23 cellular contexts compared by ENCODE assay signal in the genomic region with DNA sequence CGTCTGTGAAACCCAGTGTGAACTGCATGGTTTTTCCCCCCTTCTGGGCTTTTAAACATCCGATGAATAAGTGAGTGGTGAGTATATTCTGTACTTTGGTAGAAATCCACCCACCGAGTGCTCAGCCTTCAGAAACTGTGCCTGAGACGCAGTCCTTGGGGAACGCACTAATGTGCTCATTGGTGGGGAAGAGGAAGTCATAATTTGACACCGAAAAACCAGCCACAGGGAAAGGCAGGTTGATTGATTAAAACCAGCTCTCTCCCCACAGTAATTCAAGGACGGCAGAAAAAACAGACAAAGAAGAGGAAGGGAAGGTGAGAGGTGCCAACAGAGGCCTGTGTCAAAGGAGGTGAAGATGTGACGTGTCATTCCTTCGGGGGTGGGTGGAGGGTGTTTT. TPM values are rescaled to one million over a fixed set of nuclear protein-coding genes. Genes with fewer than 3 reads are reported as not detected.
DNase-seq lines count a peak whose midpoint lies in the region; ATAC-seq and TF ChIP-seq lines count a peak whose summit lies in the region.
"Had no signal": no experiment of that assay in that cellular context is flagged by ENCODE, and none has a peak within 500 bp of the region (broad histone marks: within the 10 kb centered on the region; RNA-seq: fewer than 3 reads in every experiment).

No MANE protein-coding gene starts in this region.

- H3K27ac ChIP-seq in cingulate gyrus (ENCODE audit: low read depth, low read length) (peak overlapping the region; percentile 32), gastroesophageal sphincter (no peak overlapping the region)

- no peak overlapping the region for H3K4me3 ChIP-seq in gastroesophageal sphincter
- H3K4me3 ChIP-seq: MG63 had no signal

- H3K4me1 ChIP-seq in gastroesophageal sphincter, result no peaks in the 10 kb centered on the region

- H3K4me1 Mint-ChIP-seq in stimulated activated naive CD8-positive, alpha-beta T cell treated with anti-CD3 and anti-CD28 coated beads, Interleukin-15, Interleukin-2, amounts not matched to agents 100 ng/mL and 50 ng/mL, for 24 hours (ENCODE audit: low read depth), result no peaks in the 10 kb centered on the region
- peaks cover 89% of the 10 kb centered on the region for H3K4me1 Mint-ChIP-seq in nephron progenitor cell
- no peaks in the 10 kb centered on the region for H3K4me1 Mint-ChIP-seq in immature natural killer cell
- H3K4me1 Mint-ChIP-seq in T-cell, result no peaks in the 10 kb centered on the region
- H3K4me1 Mint-ChIP-seq: CD14-positive monocyte had no signal

- WGBS in gastroesophageal sphincter (ENCODE audit: low coverage in 1 of 2), 2 donors, result 71 to 85% methylated on average over 5 of the region's 9 CpGs

- CTCF ChIA-PET in T-cell (lab: Charles Lee), result no interaction called here

- no peaks in the 10 kb centered on the region for H3K9me3 ChIP-seq in gastroesophageal sphincter
- H3K9me3 ChIP-seq: MG63 had no signal

- TF ChIP-seq EP300 in gastroesophageal sphincter (IDR thresholded peaks at IDR 0.05), result no peak

- no peak for TF ChIP-seq POLR2A in gastroesophageal sphincter (IDR thresholded peaks at IDR 0.05)

- H3K27me3 Mint-ChIP-seq in stimulated activated naive CD8-positive, alpha-beta T cell treated with anti-CD3 and anti-CD28 coated beads, Interleukin-15, Interleukin-2, amounts not matched to agents 100 ng/mL and 50 ng/mL, for 24 hours, result peaks cover 4% of the 10 kb centered on the region
- H3K27me3 Mint-ChIP-seq in nephron progenitor cell (ENCODE audit: low read depth, poor library complexity) (peaks cover 5% of the 10 kb centered on the region), immature natural killer cell (ENCODE audit: low read depth in 3 of 3) (peaks cover 2 to 5% (median 4%) of the 10 kb centered on the region in 3 donors), T-cell (peaks cover 0 to 2% of the 10 kb centered on the region in 2 donors)

- H3K4me3 Mint-ChIP-seq in stimulated activated naive CD8-positive, alpha-beta T cell treated with anti-CD3 and anti-CD28 coated beads, Interleukin-15, Interleukin-2, amounts not matched to agents 100 ng/mL and 50 ng/mL, for 24 hours, result no peak overlapping the region
- H3K4me3 Mint-ChIP-seq in nephron progenitor cell (peak overlapping the region; percentile 69), immature natural killer cell (no peak overlapping the region), T-cell (no peak overlapping the region)
- H3K4me3 Mint-ChIP-seq: CD14-positive monocyte had no signal

- peaks cover 18% of the 10 kb centered on the region for H3K27me3 ChIP-seq in gastroesophageal sphincter
- H3K27me3 ChIP-seq: MG63 had no signal

- TF ChIP-seq CTCF in nephron progenitor cell (IDR thresholded peaks at IDR 0.05) (no peak), gastroesophageal sphincter (IDR thresholded peaks at IDR 0.05) (no peak)

- DNase-seq in stimulated activated naive CD8-positive, alpha-beta T cell treated with anti-CD3 and anti-CD28 coated beads, Interleukin-15, Interleukin-2, amounts not matched to agents 100 U/mL and 50 U/mL, for 24 hours, result no peak
- peak; percentile 24 for DNase-seq in nephron progenitor cell
- DNase-seq in immature natural killer cell, result no peak
- no peak for DNase-seq in T-cell
- DNase-seq: 8988T, AML-193, DMS53, GDM1, MG63, NCI-H1048, NCI-H187, NCI-H510A, NCI-H748 treated with DMSO at 0.1 percent for 48 hours, SIG-M5 had no signal

- H3K9me3 Mint-ChIP-seq in stimulated activated naive CD8-positive, alpha-beta T cell treated with anti-CD3 and anti-CD28 coated beads, Interleukin-15, Interleukin-2, amounts not matched to agents 100 ng/mL and 50 ng/mL, for 24 hours, result no peaks in the 10 kb centered on the region
- H3K9me3 Mint-ChIP-seq in nephron progenitor cell (no peaks in the 10 kb centered on the region), immature natural killer cell (no peaks in the 10 kb centered on the region), T-cell (no peaks in the 10 kb centered on the region)
- H3K9me3 Mint-ChIP-seq: CD14-positive monocyte had no signal

- POLR2A ChIA-PET in T-cell (lab: Charles Lee), result interaction anchor here in 1 of 2 donors (0.6 kb wide), 1 partner anchor 164 kb away, joined by 4 read pairs; no protein-coding TSS in a partner anchor

- ATAC-seq in stimulated activated naive CD8-positive, alpha-beta T cell treated with anti-CD3 and anti-CD28 coated beads, Interleukin-15, Interleukin-2, amounts not matched to agents 100 U/mL and 50 U/mL, for 24 hours, result no peak
- ATAC-seq in GM21390 (IDR thresholded peaks at IDR 0.05; ENCODE audit: unreplicated experiment) (no peak), gastroesophageal sphincter (no peak), T-cell (replicated peaks in 1 of 4) (no peak)
- ATAC-seq: Panc1, SK-N-SH treated with all-trans-retinoic acid at 6 μM for 48 hours had no signal

- H3K27ac Mint-ChIP-seq in stimulated activated naive CD8-positive, alpha-beta T cell treated with anti-CD3 and anti-CD28 coated beads, Interleukin-15, Interleukin-2, amounts not matched to agents 100 ng/mL and 50 ng/mL, for 24 hours, result peak overlapping the region; percentile 46
- H3K27ac Mint-ChIP-seq in nephron progenitor cell (peak overlapping the region; percentile 93), immature natural killer cell (no peak overlapping the region), T-cell (no peak overlapping the region)
- H3K27ac Mint-ChIP-seq: CD14-positive monocyte had no signal

- no peaks in the 10 kb centered on the region for H3K36me3 Mint-ChIP-seq in stimulated activated naive CD8-positive, alpha-beta T cell treated with anti-CD3 and anti-CD28 coated beads, Interleukin-15, Interleukin-2, amounts not matched to agents 100 ng/mL and 50 ng/mL, for 24 hours (ENCODE audit: low read depth)
- no peaks in the 10 kb centered on the region for H3K36me3 Mint-ChIP-seq in nephron progenitor cell (ENCODE audit: low read depth)
- no peaks in the 10 kb centered on the region for H3K36me3 Mint-ChIP-seq in immature natural killer cell
- no peaks in the 10 kb centered on the region for H3K36me3 Mint-ChIP-seq in T-cell
- H3K36me3 Mint-ChIP-seq: CD14-positive monocyte had no signal

- H3K36me3 ChIP-seq in gastroesophageal sphincter, result no peaks in the 10 kb centered on the region
- H3K36me3 ChIP-seq: MG63 had no signal

RNA-seq across cellular contexts. Expression of a gene that starts 21.7 kb away (rescaled TPM):
- polyA plus RNA-seq in immature natural killer cell, result not detected
- total RNA-seq in gastroesophageal sphincter, result 1 to 10 TPM in 3 of 4 donors, under 1 TPM in 1; 0.40 to 9.7 (median 5.5) TPM
- 1 to 10 TPM in 2 of 5 donors, under 1 TPM in 1, not detected in 2; 0.32 to 2.3 (median 1.3) TPM for total RNA-seq in T-cell
- total RNA-seq: LHCN-M2 had no signal
- polyA plus RNA-seq: AG04450, CD14-positive monocyte had no signal

Comparison
In these comparisons a context has a peak if more than half of its experiments do, and no peak if none do; other contexts are left out.
1. H3K27ac Mint-ChIP-seq: peak in stimulated activated naive CD8-positive, alpha-beta T cell treated with anti-CD3 and anti-CD28 coated beads, Interleukin-15, Interleukin-2, amounts not matched to agents 100 ng/mL and 50 ng/mL, for 24 hours (single experiment) and nephron progenitor cell (single experiment); none in immature natural killer cell (0 of 6) and T-cell (0 of 2).